In genomic region chr1:178442925-178443324, GRCh38 we compare ENCODE assay signal across 27 cellular contexts. TPM values are rescaled to one million over a fixed set of nuclear protein-coding genes. Genes with fewer than 3 reads are reported as not detected.
DNase-seq lines count a peak whose midpoint lies in the region; TF ChIP-seq lines count a peak whose summit lies in the region.
"Had no signal": no experiment of that assay in that cellular context is flagged by ENCODE, and none has a peak within 500 bp of the region (broad histone marks: within the 10 kb centered on the region; RNA-seq: fewer than 3 reads in every experiment).

No MANE protein-coding gene starts in this region.

- TF ChIP-seq CTCF in MCF 10A (IDR thresholded peaks at IDR 0.05; ENCODE audit: unreplicated experiment) = no peak
- no peak for TF ChIP-seq CTCF in breast epithelium (IDR thresholded peaks at IDR 0.05)
- no peak for TF ChIP-seq CTCF in endodermal cell (conservative IDR thresholded peaks at IDR 0.05)

- no peak for DNase-seq in MCF 10A (ENCODE audit: unreplicated experiment)
- DNase-seq in breast epithelium (ENCODE audit: low spot score in 2 of 2) = no peak
- DNase-seq in endodermal cell = peak; percentile 53
- no peak for DNase-seq in stimulated activated CD4-positive, alpha-beta T cell treated with anti-CD3 and anti-CD28 coated beads, Interleukin-4, amount 100 ng/mL, for 4 hours
- no peak for DNase-seq in anterior cingulate cortex (lab: John Stamatoyannopoulos, UW)
- DNase-seq: AML-193; Caco-2; Calu3; CD4-positive, alpha-beta T cell; CD8-positive, alpha-beta T cell; DMS 273 treated with DMSO at 0.1 percent for 48 hours; DMS153; DMS53; DMS79; DND-41; EL; GDM1 had no signal

- H3K9ac ChIP-seq in endodermal cell (ENCODE audit: extremely low read depth, low read length, poor library complexity, severe bottlenecking) = no peak overlapping the region
- H3K9ac ChIP-seq: BLaER1 treated with 17β-estradiol and CSF1 and Interleukin-3, amounts not matched to agents 10 nM and 100 nM had no signal

- H3K36me3 ChIP-seq in breast epithelium (no peaks in the 10 kb centered on the region), endodermal cell (ENCODE audit: control insufficient read depth, insufficient read depth, low read length) (peaks cover 15% of the 10 kb centered on the region)

- intact Hi-C loops in MCF 10A (cut with micrococcal nuclease) (no loop called here), breast epithelium (cut with DNase I; ENCODE audit: low total_unique reads) (no loop called here)

- H3K9me3 Mint-ChIP-seq in MCF 10A (ENCODE audit: unreplicated experiment) = no peaks in the 10 kb centered on the region
- no peaks in the 10 kb centered on the region for H3K9me3 Mint-ChIP-seq in endodermal cell
- H3K9me3 Mint-ChIP-seq: CD4-positive, alpha-beta T cell; CD8-positive, alpha-beta T cell had no signal

- CTCF ChIA-PET in MCF 10A (lab: Yijun Ruan, JAX) = interaction anchor here (0.7 to 1.0 kb wide), 2 partner anchors 8 to 99 kb away, joined by 3 to 6 read pairs; no protein-coding TSS in a partner anchor

- H3K27ac Mint-ChIP-seq in MCF 10A (ENCODE audit: low read depth, unreplicated experiment) (no peak overlapping the region), endodermal cell (peak overlapping the region; percentile 56)
- H3K27ac Mint-ChIP-seq: B cell; CD4-positive, alpha-beta T cell; CD8-positive, alpha-beta T cell had no signal

- peaks cover 54% of the 10 kb centered on the region for H3K36me3 Mint-ChIP-seq in MCF 10A (ENCODE audit: insufficient read depth, unreplicated experiment)
- peaks cover 32% of the 10 kb centered on the region for H3K36me3 Mint-ChIP-seq in endodermal cell (ENCODE audit: low read depth)
- H3K36me3 Mint-ChIP-seq: CD8-positive, alpha-beta T cell had no signal

- WGBS in endodermal cell (ENCODE audit: insufficient coverage in 1 of 2, insufficient read length in 1 of 2), 2 experiments = 84 to 100% methylated on average over 1 to 3 of the region's 3 CpGs

- POLR2A ChIA-PET in MCF 10A (lab: Yijun Ruan, JAX) = interaction anchor here (0.6 to 1.9 kb wide), 2 partner anchors 9 to 25 kb away, joined by 3 to 8 read pairs; no protein-coding TSS in a partner anchor

- H3K4me1 Mint-ChIP-seq in MCF 10A (ENCODE audit: insufficient read depth, unreplicated experiment) (peaks cover 6% of the 10 kb centered on the region), endodermal cell (peaks cover 19% of the 10 kb centered on the region)
- H3K4me1 Mint-ChIP-seq: B cell had no signal

- H3K9me3 ChIP-seq in breast epithelium = no peaks in the 10 kb centered on the region
- peaks cover 8% of the 10 kb centered on the region for H3K9me3 ChIP-seq in endodermal cell (ENCODE audit: control insufficient read depth, low read length)
- H3K9me3 ChIP-seq: A549, Caco-2 had no signal

- H3K27ac ChIP-seq in breast epithelium (no peak overlapping the region), endodermal cell (ENCODE audit: low read depth, low read length) (no peak overlapping the region)
- H3K27ac ChIP-seq: 22Rv1; A549; BLaER1 treated with 17β-estradiol and CSF1 and Interleukin-3, amounts not matched to agents 10 nM and 100 nM; C4-2B had no signal

- BruUV-seq in MCF 10A (replicated peaks; lab: Mats Ljungman, UMichigan) = TSS peak; percentile 12

- H3K4me3 ChIP-seq in breast epithelium (no peak overlapping the region), endodermal cell (ENCODE audit: low read length) (no peak overlapping the region)
- H3K4me3 ChIP-seq: A549; BLaER1 treated with 17β-estradiol and CSF1 and Interleukin-3, amounts not matched to agents 10 nM and 100 nM; GM12878 had no signal

- TF ChIP-seq POLR2A in breast epithelium (IDR thresholded peaks at IDR 0.05) = no peak

- no peaks in the 10 kb centered on the region for H3K27me3 ChIP-seq in breast epithelium
- H3K27me3 ChIP-seq in endodermal cell (ENCODE audit: control insufficient read depth, insufficient read depth, low read length, poor library complexity, severe bottlenecking) = no peaks in the 10 kb centered on the region
- H3K27me3 ChIP-seq: BLaER1 treated with 17β-estradiol and CSF1 and Interleukin-3, amounts not matched to agents 10 nM and 100 nM had no signal

- H3K4me3 Mint-ChIP-seq in MCF 10A (ENCODE audit: unreplicated experiment) (no peak overlapping the region), endodermal cell (no peak overlapping the region)
- H3K4me3 Mint-ChIP-seq: B cell; CD4-positive, alpha-beta T cell; CD8-positive, alpha-beta T cell had no signal

- H3K27me3 Mint-ChIP-seq in MCF 10A (ENCODE audit: insufficient read depth, unreplicated experiment) (no peaks in the 10 kb centered on the region), endodermal cell (ENCODE audit: insufficient read depth) (no peaks in the 10 kb centered on the region)

- H3K4me1 ChIP-seq in breast epithelium (no peaks in the 10 kb centered on the region), endodermal cell (ENCODE audit: control insufficient read depth, insufficient read depth, low read length) (no peaks in the 10 kb centered on the region)
- H3K4me1 ChIP-seq: A549; BLaER1 treated with 17β-estradiol and CSF1 and Interleukin-3, amounts not matched to agents 10 nM and 100 nM had no signal

RNA-seq across cellular contexts. Expression of gene CLEC20A, which starts 53.8 kb away (rescaled TPM):
- total RNA-seq in MCF 10A (2022) (not detected in 2 replicates), breast epithelium (not detected), endodermal cell (1 to 10 TPM in 1 of 2 donors, under 1 TPM in 1; 0.33 to 1.5 TPM)
- polyA plus RNA-seq in endodermal cell (2013, experiment 1 of 2) = not detected
- polyA plus RNA-seq in endodermal cell (2013, experiment 2 of 2) = not detected
- total RNA-seq: A172; Caco-2; Calu3; CD4-positive, alpha-beta T cell; CD8-positive, alpha-beta T cell; Daoy; G401; GM12878 had no signal
- polyA plus RNA-seq: A549, BJ, GM12878 had no signal
